Comparison of ENCODE assay signal across 15 cellular contexts in genomic region chr7:44975331-44976039, GRCh38. TPM values are rescaled to one million over a fixed set of nuclear protein-coding genes. Genes with fewer than 3 reads are reported as not detected.
DNase-seq lines count a peak whose midpoint lies in the region; ATAC-seq and TF ChIP-seq lines count a peak whose summit lies in the region.
"Had no signal": no experiment of that assay in that cellular context is flagged by ENCODE, and none has a peak within 500 bp of the region (broad histone marks: within the 10 kb centered on the region; RNA-seq: fewer than 3 reads in every experiment).

No MANE protein-coding gene starts in this region.

- no peaks in the 10 kb centered on the region for H3K79me2 ChIP-seq in neural progenitor cell (ENCODE audit: low read depth)

- H3K9me3 ChIP-seq in BLaER1 treated with 17β-estradiol and CSF1 and Interleukin-3, amounts not matched to agents 10 nM and 100 nM (replicated peaks in 1 of 11): no peaks in the 10 kb centered on the region
- H3K9me3 ChIP-seq in CD8-positive, alpha-beta T cell (ENCODE audit: low read length): no peaks in the 10 kb centered on the region
- H3K9me3 ChIP-seq in neural progenitor cell (ENCODE audit: low read depth): no peaks in the 10 kb centered on the region
- H3K9me3 ChIP-seq: colonic mucosa, HAP-1, transverse colon had no signal

- peaks cover 0 to 57% (median 5%) of the 10 kb centered on the region in 11 experiments; a peak in 9 of 22 replicates for H4K20me1 ChIP-seq in BLaER1 treated with 17β-estradiol and CSF1 and Interleukin-3, amounts not matched to agents 10 nM and 100 nM
- no peaks in the 10 kb centered on the region for H4K20me1 ChIP-seq in neural progenitor cell (ENCODE audit: low read depth)

- H3K9me3 Mint-ChIP-seq in CD8-positive, alpha-beta T cell: no peaks in the 10 kb centered on the region
- no peaks in the 10 kb centered on the region for H3K9me3 Mint-ChIP-seq in activated CD4-positive, alpha-beta memory T cell treated with anti-CD3 and anti-CD28 coated beads, Interleukin-2, amount 10 ng/mL, durations not matched to agents 7 days and 5 days
- no peaks in the 10 kb centered on the region for H3K9me3 Mint-ChIP-seq in memory B cell
- H3K9me3 Mint-ChIP-seq in neural progenitor cell: no peaks in the 10 kb centered on the region

- no peak for TF ChIP-seq CTCF in CD8-positive, alpha-beta T cell (IDR thresholded peaks at IDR 0.05)
- TF ChIP-seq CTCF in neural progenitor cell (IDR thresholded peaks at IDR 0.05): no peak

- H3K4me1 Mint-ChIP-seq in CD8-positive, alpha-beta T cell (ENCODE audit: low read depth): peaks cover 61% of the 10 kb centered on the region
- peaks cover 67% of the 10 kb centered on the region for H3K4me1 Mint-ChIP-seq in activated CD4-positive, alpha-beta memory T cell treated with anti-CD3 and anti-CD28 coated beads, Interleukin-2, amount 10 ng/mL, durations not matched to agents 7 days and 5 days
- H3K4me1 Mint-ChIP-seq in memory B cell (peaks cover 45% of the 10 kb centered on the region), neural progenitor cell (peaks cover 3% of the 10 kb centered on the region)

- peak overlapping the region in 10 of 11 experiments; percentile 85 to 100 (median 95); a peak in 16 of 22 replicates for H3K4me2 ChIP-seq in BLaER1 treated with 17β-estradiol and CSF1 and Interleukin-3, amounts not matched to agents 10 nM and 100 nM
- H3K4me2 ChIP-seq in neural progenitor cell: no peak overlapping the region

- H3K36me3 Mint-ChIP-seq in CD8-positive, alpha-beta T cell: peaks cover 66% of the 10 kb centered on the region
- peaks cover 86% of the 10 kb centered on the region for H3K36me3 Mint-ChIP-seq in activated CD4-positive, alpha-beta memory T cell treated with anti-CD3 and anti-CD28 coated beads, Interleukin-2, amount 10 ng/mL, durations not matched to agents 7 days and 5 days (ENCODE audit: low read depth)
- H3K36me3 Mint-ChIP-seq in memory B cell: peaks cover 19% of the 10 kb centered on the region
- H3K36me3 Mint-ChIP-seq in neural progenitor cell: no peaks in the 10 kb centered on the region

- H3K4me3 ChIP-seq in BLaER1 treated with 17β-estradiol and CSF1 and Interleukin-3, amounts not matched to agents 10 nM and 100 nM: peak overlapping the region in 2 of 10 experiments; percentile 66 to 74; a peak in 3 of 20 replicates
- no peak overlapping the region for H3K4me3 ChIP-seq in CD8-positive, alpha-beta T cell (ENCODE audit: low read depth, low read length)
- no peak overlapping the region for H3K4me3 ChIP-seq in neural progenitor cell
- H3K4me3 ChIP-seq: colonic mucosa, HAP-1, transverse colon had no signal

- no peak for ATAC-seq in CD8-positive, alpha-beta T cell
- no peak for ATAC-seq in memory B cell (ENCODE audit: low read depth)

- no peaks in the 10 kb centered on the region for H3K27me3 ChIP-seq in BLaER1 treated with 17β-estradiol and CSF1 and Interleukin-3, amounts not matched to agents 10 nM and 100 nM
- H3K27me3 ChIP-seq in CD8-positive, alpha-beta T cell (ENCODE audit: insufficient read depth, low read length): no peaks in the 10 kb centered on the region
- H3K27me3 ChIP-seq in neural progenitor cell: no peaks in the 10 kb centered on the region
- H3K27me3 ChIP-seq: colonic mucosa, transverse colon had no signal

- intact Hi-C loops in CD8-positive, alpha-beta T cell (cut with DNase I, micrococcal nuclease): loop anchor here (5.0 kb wide), 2 partner anchors 128 to 393 kb away; partner anchors contain the start of genes TMED4 (in 2 of the 2) and H2AZ2 (in 1 of the 2)

- H3K27me3 Mint-ChIP-seq in CD8-positive, alpha-beta T cell (ENCODE audit: low read depth): no peaks in the 10 kb centered on the region
- H3K27me3 Mint-ChIP-seq in activated CD4-positive, alpha-beta memory T cell treated with anti-CD3 and anti-CD28 coated beads, Interleukin-2, amount 10 ng/mL, durations not matched to agents 7 days and 5 days: no peaks in the 10 kb centered on the region
- H3K27me3 Mint-ChIP-seq in memory B cell (no peaks in the 10 kb centered on the region), neural progenitor cell (ENCODE audit: insufficient read depth, low read depth) (peaks cover 2% of the 10 kb centered on the region)

- CTCF ChIA-PET in CD8-positive, alpha-beta T cell (lab: Charles Lee): interaction anchor here (1.6 to 8.5 kb wide), 7 partner anchors 21 to 159 kb away, joined by 5 to 157 read pairs (median 52); partner anchors contain the start of gene CCM2
- CTCF ChIA-PET in activated CD4-positive, alpha-beta memory T cell treated with anti-CD3 and anti-CD28 coated beads, Interleukin-2, amount 10 ng/mL, durations not matched to agents 7 days and 5 days (lab: Charles Lee): interaction anchor here (0.5 to 7.1 kb wide), 7 partner anchors 10 to 161 kb away, joined by 3 to 100 read pairs (median 5); partner anchors contain the start of gene CCM2

- H3K9ac ChIP-seq in BLaER1 treated with 17β-estradiol and CSF1 and Interleukin-3, amounts not matched to agents 10 nM and 100 nM: peak overlapping the region in 9 of 11 experiments; percentile 9 to 90 (median 81); a peak in 11 of 22 replicates
- H3K9ac ChIP-seq in neural progenitor cell: no peak overlapping the region

- peak overlapping the region in 9 of 11 experiments; percentile 77 to 93 (median 84); a peak in 14 of 22 replicates for H3K27ac ChIP-seq in BLaER1 treated with 17β-estradiol and CSF1 and Interleukin-3, amounts not matched to agents 10 nM and 100 nM
- H3K27ac ChIP-seq in CD8-positive, alpha-beta T cell (ENCODE audit: low read depth, low read length): no peak overlapping the region
- H3K27ac ChIP-seq in neural progenitor cell: no peak overlapping the region
- H3K27ac ChIP-seq: colonic mucosa, transverse colon had no signal

- peaks cover 67 to 92% (median 84%) of the 10 kb centered on the region in 10 experiments for H3K4me1 ChIP-seq in BLaER1 treated with 17β-estradiol and CSF1 and Interleukin-3, amounts not matched to agents 10 nM and 100 nM
- peaks cover 50% of the 10 kb centered on the region for H3K4me1 ChIP-seq in CD8-positive, alpha-beta T cell (ENCODE audit: insufficient read depth, low read length)
- no peaks in the 10 kb centered on the region for H3K4me1 ChIP-seq in neural progenitor cell
- H3K4me1 ChIP-seq: colonic mucosa, HAP-1 had no signal

- H3K4me3 Mint-ChIP-seq in CD8-positive, alpha-beta T cell: no peak overlapping the region
- H3K4me3 Mint-ChIP-seq in activated CD4-positive, alpha-beta memory T cell treated with anti-CD3 and anti-CD28 coated beads, Interleukin-2, amount 10 ng/mL, durations not matched to agents 7 days and 5 days: peak overlapping the region; percentile 99
- no peak overlapping the region for H3K4me3 Mint-ChIP-seq in memory B cell
- no peak overlapping the region for H3K4me3 Mint-ChIP-seq in neural progenitor cell

- POLR2A ChIA-PET in CD8-positive, alpha-beta T cell (lab: Charles Lee): interaction anchor here (0.8 to 5.2 kb wide), 3 partner anchors 33 to 136 kb away, joined by 3 to 52 read pairs (median 19); partner anchors contain the start of gene TBRG4
- POLR2A ChIA-PET in activated CD4-positive, alpha-beta memory T cell treated with anti-CD3 and anti-CD28 coated beads, Interleukin-2, amount 10 ng/mL, durations not matched to agents 7 days and 5 days (lab: Charles Lee): interaction anchor here (1.1 to 26.2 kb wide), 13 partner anchors 5 to 159 kb away, joined by 3 to 517 read pairs (median 56); partner anchors contain the start of genes CCM2, H2AZ2, MYO1G and PURB

- peak overlapping the region; percentile 71 for H3K27ac Mint-ChIP-seq in CD8-positive, alpha-beta T cell
- H3K27ac Mint-ChIP-seq in activated CD4-positive, alpha-beta memory T cell treated with anti-CD3 and anti-CD28 coated beads, Interleukin-2, amount 10 ng/mL, durations not matched to agents 7 days and 5 days: peak overlapping the region; percentile 96
- H3K27ac Mint-ChIP-seq in memory B cell: peak overlapping the region; percentile 31
- H3K27ac Mint-ChIP-seq in neural progenitor cell: no peak overlapping the region

- DNase-seq in CD8-positive, alpha-beta T cell: no peak
- no peak for DNase-seq in activated CD4-positive, alpha-beta memory T cell treated with anti-CD3 and anti-CD28 coated beads, Interleukin-2, amount 10 ng/mL, durations not matched to agents 7 days and 5 days
- no peak for DNase-seq in memory B cell (ENCODE audit: low spot score in 2 of 2)
- no peak for DNase-seq in NOMO-1 (lab: John Stamatoyannopoulos, UW; ENCODE audit: unreplicated experiment in 2 of 2)
- no peak for DNase-seq in NCI-H510A (lab: John Stamatoyannopoulos, UW)
- DNase-seq in neural progenitor cell (ENCODE audit: low spot score): no peak
- DNase-seq: colonic mucosa; DMS53; Kasumi-1; NCI-H1105 treated with DMSO at 0.1 percent for 48 hours; stimulated activated CD4-positive, alpha-beta T cell treated with anti-CD3 and anti-CD28 coated beads, Interleukin-4, amount 100 ng/mL, for 4 hours; stimulated activated CD8-positive, alpha-beta memory T cell treated with anti-CD3 and anti-CD28 coated beads, Interleukin-4, amount 100 ng/mL, for 48 hours; transverse colon had no signal

- no peak overlapping the region for H2AFZ ChIP-seq in neural progenitor cell (replicated peaks)

- H3F3A ChIP-seq in neural progenitor cell (ENCODE audit: low read depth): no peaks in the 10 kb centered on the region

- peaks cover 13 to 66% (median 57%) of the 10 kb centered on the region in 11 experiments; a peak in 21 of 22 replicates for H3K36me3 ChIP-seq in BLaER1 treated with 17β-estradiol and CSF1 and Interleukin-3, amounts not matched to agents 10 nM and 100 nM
- peaks cover 38% of the 10 kb centered on the region for H3K36me3 ChIP-seq in CD8-positive, alpha-beta T cell (ENCODE audit: insufficient read depth, low read length)
- H3K36me3 ChIP-seq in neural progenitor cell: no peaks in the 10 kb centered on the region
- H3K36me3 ChIP-seq: colonic mucosa, transverse colon had no signal

RNA-seq across cellular contexts. Expression of gene MYO1G, which starts 3.3 kb away (rescaled TPM):
- total RNA-seq in CD8-positive, alpha-beta T cell: 100 to 1,000 TPM; 142 to 143 TPM
- total RNA-seq in activated CD4-positive, alpha-beta memory T cell treated with anti-CD3 and anti-CD28 coated beads, Interleukin-2, amount 10 ng/mL, durations not matched to agents 7 days and 5 days: 100 to 1,000 TPM; 572 to 576 TPM
- 0.03 TPM in 1 of 2 replicates, not detected in the other for total RNA-seq in neural progenitor cell (ENCODE audit: low replicate concordance)

RNA-seq across cellular contexts. Expression of gene CCM2, which starts 24.5 kb away (rescaled TPM):
- 10 to 100 TPM; 42.8 to 44.6 TPM for total RNA-seq in CD8-positive, alpha-beta T cell
- total RNA-seq in activated CD4-positive, alpha-beta memory T cell treated with anti-CD3 and anti-CD28 coated beads, Interleukin-2, amount 10 ng/mL, durations not matched to agents 7 days and 5 days: 100 to 1,000 TPM; 130 to 134 TPM
- total RNA-seq in neural progenitor cell (ENCODE audit: low replicate concordance): 21.8 and 37.5 TPM in 2 replicates

Comparison
In these comparisons a context has a peak if more than half of its experiments do, and no peak if none do; other contexts are left out.
1. H3K27ac ChIP-seq: peak in BLaER1 treated with 17β-estradiol and CSF1 and Interleukin-3, amounts not matched to agents 10 nM and 100 nM (9 of 11); none in CD8-positive, alpha-beta T cell (single experiment) and neural progenitor cell (single experiment).
2. RNA of gene MYO1G, which starts 3.3 kb away (total RNA-seq): 572 to 576 TPM in activated CD4-positive, alpha-beta memory T cell treated with anti-CD3 and anti-CD28 coated beads, Interleukin-2, amount 10 ng/mL, durations not matched to agents 7 days and 5 days and 142 to 143 TPM in CD8-positive, alpha-beta T cell; 0.03 TPM in neural progenitor cell; every median in the first group is over 100 times any median in the second.